Comparison of ENCODE assay signal across 19 cellular contexts in the genomic region with DNA sequence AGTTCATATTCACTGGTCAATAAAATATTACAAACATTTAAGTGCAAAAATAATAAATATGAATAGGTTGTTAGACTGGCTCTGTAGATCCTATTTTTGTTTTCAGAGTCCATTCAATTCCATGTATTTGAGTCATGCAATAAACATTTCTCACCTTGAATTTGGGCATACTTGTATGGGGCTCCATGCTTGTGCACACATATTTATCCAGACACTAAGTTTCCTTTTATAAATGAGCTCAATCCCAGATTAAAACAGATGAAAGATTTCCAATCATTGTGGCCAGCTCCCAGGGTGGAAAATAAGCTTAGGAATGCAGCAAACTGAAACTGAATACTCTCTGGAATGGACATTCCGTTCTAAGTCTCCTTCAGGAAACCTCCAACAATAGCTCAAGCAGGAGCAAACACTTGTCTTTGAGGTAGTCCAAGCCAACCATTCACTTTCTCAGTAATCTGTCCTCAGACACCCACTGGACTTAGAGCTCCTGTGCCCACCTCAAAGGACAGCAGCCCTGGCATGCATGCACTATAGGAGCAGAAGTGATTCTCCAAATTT. TPM values are rescaled to one million over a fixed set of nuclear protein-coding genes. Genes with fewer than 3 reads are reported as not detected.
DNase-seq lines count a peak whose midpoint lies in the region; ATAC-seq and TF ChIP-seq lines count a peak whose summit lies in the region.
"Had no signal": no experiment of that assay in that cellular context is flagged by ENCODE, and none has a peak within 500 bp of the region (broad histone marks: within the 10 kb centered on the region; RNA-seq: fewer than 3 reads in every experiment).

No MANE protein-coding gene starts in this region.

- peak; percentile 93 to 95 for ATAC-seq in gastrocnemius medialis

- intact Hi-C loops in gastrocnemius medialis (cut with DNase I; ENCODE audit: low total_unique reads) (no loop called here), spleen (cut with DNase I; ENCODE audit: low total_unique reads) (no loop called here)

- H3K4me1 ChIP-seq in gastrocnemius medialis (peaks cover 11 to 27% of the 10 kb centered on the region in 2 donors), spleen (no peaks in the 10 kb centered on the region)

- H3K9me3 Mint-ChIP-seq in T-helper 2 cell treated with Interferon-gamma antibody and Interleukin-4, amounts not matched to agents 5 μg/mL and 100 μg/mL, for 36 hours = peaks cover 15% of the 10 kb centered on the region
- H3K9me3 Mint-ChIP-seq: dendritic cell treated with granulocyte-macrophage colony-stimulating factor and Interleukin-4, amounts not matched to agents 40 ng/mL and 50 ng/mL, for 4 days had no signal

- TF ChIP-seq CTCF in brain microvascular endothelial cell (IDR thresholded peaks at IDR 0.05; ENCODE audit: low read depth, low read length, missing control alignments) (no peak), gastrocnemius medialis (IDR thresholded peaks at IDR 0.05 in 4 of 5, conservative IDR thresholded peaks at IDR 0.05 in 1 of 5) (no peak), spleen (IDR thresholded peaks at IDR 0.05 in 8 of 11, conservative IDR thresholded peaks at IDR 0.05 in 3 of 11) (no peak)

- H3K36me3 ChIP-seq in brain microvascular endothelial cell (replicated peaks) (no peaks in the 10 kb centered on the region), gastrocnemius medialis (no peaks in the 10 kb centered on the region), spleen (no peaks in the 10 kb centered on the region)
- H3K36me3 ChIP-seq: ovary had no signal

- 0 to 33% (median 22%) methylated on average over 1 of the region's 1 CpG for WGBS in spleen, 5 donors

- peak; percentile 75 for DNase-seq in LHCN-M2 (ENCODE audit: low read depth)
- DNase-seq in brain microvascular endothelial cell = no peak
- peak; percentile 47 for DNase-seq in iris pigment epithelial cell (ENCODE audit: low read depth)
- no peak for DNase-seq in gastrocnemius medialis
- no peak for DNase-seq in activated CD4-positive, alpha-beta T cell treated with anti-CD3 and anti-CD28 coated beads, Interleukin-2, amount 50 U/mL, for 48 hours
- no peak for DNase-seq in T-helper 2 cell treated with Interferon-gamma antibody and Interleukin-4, amounts not matched to agents 5 μg/mL and 100 μg/mL, for 36 hours (ENCODE audit: low spot score)
- no peak for DNase-seq in KBM-7
- DNase-seq in spleen = no peak
- DNase-seq: activated CD4-positive, alpha-beta T cell treated with anti-CD3 and anti-CD28 coated beads, Interleukin-2, amount 10 ng/mL, durations not matched to agents 7 days and 5 days; aorta; CD4-positive, alpha-beta memory T cell; DMS53; H7; naive B cell; NCI-H526 treated with DMSO at 0.1 percent for 48 hours; ovary; substantia nigra had no signal

- H3K9me3 ChIP-seq in gastrocnemius medialis (no peaks in the 10 kb centered on the region), spleen (peaks cover 0 to 3% (median 0%) of the 10 kb centered on the region in 8 donors)
- H3K9me3 ChIP-seq: ovary had no signal

- no peaks in the 10 kb centered on the region for H3K27me3 Mint-ChIP-seq in T-helper 2 cell treated with Interferon-gamma antibody and Interleukin-4, amounts not matched to agents 5 μg/mL and 100 μg/mL, for 36 hours (ENCODE audit: low read depth)
- H3K27me3 Mint-ChIP-seq: activated CD4-positive, alpha-beta T cell treated with anti-CD3 and anti-CD28 coated beads, Interleukin-2, amount 10 ng/mL, durations not matched to agents 7 days and 5 days; CD4-positive, alpha-beta memory T cell; dendritic cell treated with granulocyte-macrophage colony-stimulating factor and Interleukin-4, amounts not matched to agents 40 ng/mL and 50 ng/mL, for 4 days; naive B cell had no signal

- H3K36me3 Mint-ChIP-seq in T-helper 2 cell treated with Interferon-gamma antibody and Interleukin-4, amounts not matched to agents 5 μg/mL and 100 μg/mL, for 36 hours (ENCODE audit: low read depth) = no peaks in the 10 kb centered on the region
- H3K36me3 Mint-ChIP-seq: CD4-positive, alpha-beta memory T cell; naive B cell had no signal

- H3K4me3 ChIP-seq in brain microvascular endothelial cell (ENCODE audit: low read depth, low read length) (no peak overlapping the region), gastrocnemius medialis (peak overlapping the region in 1 of 4 donors; percentile 3), spleen (no peak overlapping the region)
- H3K4me3 ChIP-seq: ovary, smooth muscle cell had no signal

- in situ Hi-C loops in brain microvascular endothelial cell (cut with HindIII; ENCODE audit: low pct_ligation_motif_present, low sequenced_read_pairs) = no loop called here
- in situ Hi-C loops in gastrocnemius medialis (cut with MboI; ENCODE audit: low sequenced_read_pairs in 4 of 4) = loop anchor here in 1 of 4 donors (25.0 kb wide), 1 partner anchor 108 kb away; no protein-coding TSS in a partner anchor
- in situ Hi-C loops in KBM-7 (cut with MboI; ENCODE audit: low pct_unique_long_range_greater_than_20kb, low sequenced_read_pairs) = no loop called here

- H3K4me1 Mint-ChIP-seq in T-helper 2 cell treated with Interferon-gamma antibody and Interleukin-4, amounts not matched to agents 5 μg/mL and 100 μg/mL, for 36 hours (ENCODE audit: low read depth) = no peaks in the 10 kb centered on the region
- H3K4me1 Mint-ChIP-seq: activated CD4-positive, alpha-beta T cell treated with anti-CD3 and anti-CD28 coated beads, Interleukin-2, amount 10 ng/mL, durations not matched to agents 7 days and 5 days; CD4-positive, alpha-beta memory T cell; naive B cell had no signal

- H3K4me3 Mint-ChIP-seq in T-helper 2 cell treated with Interferon-gamma antibody and Interleukin-4, amounts not matched to agents 5 μg/mL and 100 μg/mL, for 36 hours = no peak overlapping the region
- H3K4me3 Mint-ChIP-seq: activated CD4-positive, alpha-beta T cell treated with anti-CD3 and anti-CD28 coated beads, Interleukin-2, amount 10 ng/mL, durations not matched to agents 7 days and 5 days; CD4-positive, alpha-beta memory T cell; dendritic cell treated with granulocyte-macrophage colony-stimulating factor and Interleukin-4, amounts not matched to agents 40 ng/mL and 50 ng/mL, for 4 days; naive B cell had no signal

- H3K27ac ChIP-seq in brain microvascular endothelial cell (peak overlapping the region; percentile 41), gastrocnemius medialis (peak overlapping the region; percentile 61 to 91 (median 82)), spleen (no peak overlapping the region)
- H3K27ac ChIP-seq: ovary had no signal

- no peak for TF ChIP-seq POLR2A in gastrocnemius medialis (IDR thresholded peaks at IDR 0.05)
- no peak for TF ChIP-seq POLR2A in spleen (IDR thresholded peaks at IDR 0.05)

- no peaks in the 10 kb centered on the region for H3K27me3 ChIP-seq in brain microvascular endothelial cell (replicated peaks)
- H3K27me3 ChIP-seq in gastrocnemius medialis = no peaks in the 10 kb centered on the region
- H3K27me3 ChIP-seq in spleen (replicated peaks in 1 of 7) = no peaks in the 10 kb centered on the region
- H3K27me3 ChIP-seq: ovary had no signal

- no peak overlapping the region for H3K27ac Mint-ChIP-seq in T-helper 2 cell treated with Interferon-gamma antibody and Interleukin-4, amounts not matched to agents 5 μg/mL and 100 μg/mL, for 36 hours
- H3K27ac Mint-ChIP-seq: activated CD4-positive, alpha-beta T cell treated with anti-CD3 and anti-CD28 coated beads, Interleukin-2, amount 10 ng/mL, durations not matched to agents 7 days and 5 days; CD4-positive, alpha-beta memory T cell; dendritic cell treated with granulocyte-macrophage colony-stimulating factor and Interleukin-4, amounts not matched to agents 40 ng/mL and 50 ng/mL, for 4 days; naive B cell had no signal

RNA-seq across cellular contexts. Expression of gene DMD, which starts 16.4 kb away (rescaled TPM):
- total RNA-seq in LHCN-M2 (2014; rRNA removed) (2.9 and 7.4 TPM in 2 replicates), gastrocnemius medialis (100 to 1,000 TPM in 2 of 4 donors, 10 to 100 TPM in 2; 53.5 to 201 (median 98.9) TPM), spleen (10 to 100 TPM in 1 of 7 donors, 1 to 10 TPM in 6; 3.2 to 11.3 (median 5.5) TPM)
- 5.1 TPM for polyA plus RNA-seq in LHCN-M2 (2012)
- 1 to 10 TPM; 1.3 to 1.7 (median 1.6) TPM for polyA plus RNA-seq in spleen

Comparison
In these comparisons a context has a peak if more than half of its experiments do, and no peak if none do; other contexts are left out.
1. DNase-seq: peak in LHCN-M2 (single experiment) and iris pigment epithelial cell (single experiment); none in brain microvascular endothelial cell (single experiment), gastrocnemius medialis (0 of 2), activated CD4-positive, alpha-beta T cell treated with anti-CD3 and anti-CD28 coated beads, Interleukin-2, amount 50 U/mL, for 48 hours (0 of 2), T-helper 2 cell treated with Interferon-gamma antibody and Interleukin-4, amounts not matched to agents 5 μg/mL and 100 μg/mL, for 36 hours (single experiment), KBM-7 (single experiment) and spleen (single experiment).
2. H3K27ac ChIP-seq: peak in brain microvascular endothelial cell (single experiment) and gastrocnemius medialis (4 of 4); none in spleen (0 of 8).